ENCODE assay signal across 12 cellular contexts in the genomic region with DNA sequence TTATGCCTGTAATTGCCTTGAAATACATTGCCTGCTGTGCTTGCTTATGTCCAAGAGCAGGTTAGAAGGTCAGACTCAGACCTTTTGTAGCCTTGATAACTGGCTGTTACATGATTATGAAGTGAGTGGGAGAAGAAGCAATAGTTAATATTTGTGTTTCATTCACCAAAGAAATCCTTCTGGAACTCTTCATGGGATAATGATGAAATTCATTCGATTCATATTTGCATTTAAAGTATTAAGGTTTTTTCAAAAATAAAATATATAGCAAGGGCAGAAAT.
"Had no signal": no experiment of that assay in that cellular context is flagged by ENCODE, and none has a peak within 500 bp of the region (broad histone marks: within the 10 kb centered on the region; RNA-seq: fewer than 3 reads in every experiment).

No MANE protein-coding gene starts in this region.

- H3K27ac ChIP-seq: brain microvascular endothelial cell, esophagus squamous epithelium, thyroid gland, uterus had no signal

- H3K9me3 ChIP-seq: esophagus squamous epithelium, thyroid gland, uterus had no signal

- DNase-seq: activated CD4-positive, alpha-beta T cell treated with anti-CD3 and anti-CD28 coated beads, Interleukin-2, amount 50 U/mL, for 4 hours; activated T-cell treated with anti-CD3 and anti-CD28 coated beads, Interleukin-2, amount 50 U/mL, for 1 hour; brain microvascular endothelial cell; esophagus squamous epithelium; glutamatergic neuron; stimulated activated CD4-positive, alpha-beta T cell treated with anti-CD3 and anti-CD28 coated beads, Interleukin-15, amount 100 ng/mL, for 24 hours; stimulated activated CD4-positive, alpha-beta T cell treated with anti-CD3 and anti-CD28 coated beads, Interleukin-4, amount 100 ng/mL, for 4 hours; stimulated activated naive CD8-positive, alpha-beta T cell treated with anti-CD3 and anti-CD28 coated beads, Interleukin-15, amount 100 ng/mL, for 72 hours; T-helper 2 cell; thyroid gland; uterus had no signal

- H3K27me3 ChIP-seq: brain microvascular endothelial cell, esophagus squamous epithelium, thyroid gland, uterus had no signal

- H3K4me1 ChIP-seq: esophagus squamous epithelium, thyroid gland, uterus had no signal

- ATAC-seq: activated CD4-positive, CD25-positive, alpha-beta regulatory T cell treated with anti-CD3 and anti-CD28 coated beads, Interleukin-2, amount 50 U/mL, for 24 hours; stimulated activated naive CD8-positive, alpha-beta T cell treated with anti-CD3 and anti-CD28 coated beads, Interleukin-15, amount 100 ng/mL, for 72 hours had no signal

- H3K4me3 ChIP-seq: esophagus squamous epithelium, thyroid gland, uterus had no signal

- H3K36me3 ChIP-seq: brain microvascular endothelial cell, esophagus squamous epithelium, thyroid gland, uterus had no signal
